ENCODE assay signal across 16 cellular contexts in genomic region chr7:150982348-150982747, GRCh38. TPM values are rescaled to one million over a fixed set of nuclear protein-coding genes. Genes with fewer than 3 reads are reported as not detected.
"Had no signal": no experiment of that assay in that cellular context is flagged by ENCODE, and none has a peak within 500 bp of the region (broad histone marks: within the 10 kb centered on the region; RNA-seq: fewer than 3 reads in every experiment).

No MANE protein-coding gene starts in this region.

- ATAC-seq: activated CD4-positive, alpha-beta T cell treated with anti-CD3 and anti-CD28 coated beads for 36 hours; stimulated activated effector memory CD8-positive, alpha-beta T cell treated with anti-CD3 and anti-CD28 coated beads, Interleukin-12 subunit alpha, Interleukin-12 subunit beta, amount 100 ng/mL, for 72 hours had no signal

- H3K36me3 ChIP-seq: adrenal gland, tibial artery had no signal

- H3K4me3 ChIP-seq: adrenal gland, coronary artery, tibial artery had no signal

- H3K9me3 ChIP-seq: adrenal gland, tibial artery had no signal

- DNase-seq: activated CD4-positive, alpha-beta memory T cell treated with anti-CD3 and anti-CD28 coated beads, Interleukin-2, amount 10 ng/mL, durations not matched to agents 7 days and 5 days; activated CD4-positive, alpha-beta T cell treated with anti-CD3 and anti-CD28 coated beads for 36 hours; activated effector memory CD4-positive, alpha-beta T cell treated with anti-CD3 and anti-CD28 coated beads, Interleukin-2, amount 50 U/mL, for 16 hours; activated T-cell treated with anti-CD3 and anti-CD28 coated beads, Interleukin-2, amount 50 U/mL, for 48 hours; central memory CD4-positive, alpha-beta T cell; effector CD8-positive, alpha-beta T cell; foreskin melanocyte; nephron progenitor cell; T-helper 2 cell; tibial artery had no signal

RNA-seq across cellular contexts. Expression of gene KCNH2, which starts 4.2 kb away (rescaled TPM):
- total RNA-seq: osteoblast had no signal

RNA-seq across cellular contexts. Expression of gene NOS3, which starts 8.5 kb away (rescaled TPM):
- total RNA-seq: osteoblast had no signal

RNA-seq across cellular contexts. Expression of gene ATG9B, which starts 41.9 kb away (rescaled TPM):
- total RNA-seq: liver, mesenteric fat pad, osteoblast had no signal
